18 cellular contexts compared by ENCODE assay signal in genomic region chr4:182201871-182202270, GRCh38. TPM values are rescaled to one million over a fixed set of nuclear protein-coding genes. Genes with fewer than 3 reads are reported as not detected.
A peak's percentile ranks its signal among the peaks of the same experiment; 100 is the strongest.
DNase-seq lines count a peak whose midpoint lies in the region; ATAC-seq, FAIRE-seq and TF ChIP-seq lines count a peak whose summit lies in the region.
"Had no signal": no experiment of that assay in that cellular context is flagged by ENCODE, and none has a peak within 500 bp of the region (broad histone marks: within the 10 kb centered on the region; RNA-seq: fewer than 3 reads in every experiment).

No MANE protein-coding gene starts in this region.

- H4K5ac ChIP-seq in IMR-90 (ENCODE audit: low read depth, low read length): no peak overlapping the region

- peak; percentile 52 for DNase-seq in IMR-90
- DNase-seq in astrocyte (ENCODE audit: low read depth): peak; percentile 51
- peak; percentile 51 to 59 for DNase-seq in fibroblast of lung (ENCODE audit: low read depth in 2 of 2)
- DNase-seq in thyroid gland: peak; percentile 20 to 51
- DNase-seq in stimulated activated naive CD8-positive, alpha-beta T cell treated with anti-CD3 and anti-CD28 coated beads, Interleukin-15, amount 100 ng/mL, for 72 hours: no peak
- no peak for DNase-seq in iPS-NIHi7 (ENCODE audit: extremely low spot score)
- DNase-seq in HCEC 1CT: no peak
- DNase-seq: CD8-positive, alpha-beta T cell; DMS 273 treated with DMSO at 0.1 percent for 48 hours; DMS53; GDM1; GM23248 had no signal

- peaks cover 2 to 4% of the 10 kb centered on the region in 2 experiments; a peak in 1 of 4 replicates for H3K79me1 ChIP-seq in IMR-90 (ENCODE audit: low read depth in 1 of 2, low read length in 2 of 2)

- H2AFZ ChIP-seq in IMR-90 (replicated peaks; ENCODE audit: low read length, poor library complexity): no peak overlapping the region
- H2AFZ ChIP-seq in astrocyte (ENCODE audit: low read depth, low read length): no peak overlapping the region
- no peak overlapping the region for H2AFZ ChIP-seq in fibroblast of lung (ENCODE audit: low read length)
- H2AFZ ChIP-seq: GM23248 had no signal

- H3K9me1 ChIP-seq in IMR-90 (ENCODE audit: insufficient read depth, low read length): 0 out of 2 replicates have a peak, but pooled peaks cover 3% of the 10 kb centered on the region

- dilution Hi-C loops in IMR-90 (cut with HindIII; ENCODE audit: low sequenced_read_pairs, unreplicated experiment): no loop called here

- WGBS in IMR-90 (ENCODE audit: extremely low coverage in 2 of 2, insufficient read length in 1 of 2), 2 experiments: no CpG with 5 or more reads among the region's 3 CpGs
- 27 to 29% methylated on average over 3 of the region's 3 CpGs for WGBS in thyroid gland, 2 donors

- no peak overlapping the region for H2AK9ac ChIP-seq in IMR-90 (replicated peaks; ENCODE audit: low read depth, low read length, poor library complexity)

- H3K9me3 ChIP-seq in IMR-90 (ENCODE audit: control insufficient read depth, insufficient read depth, low read length) (no peaks in the 10 kb centered on the region), astrocyte (ENCODE audit: insufficient read depth, low read depth, low read length) (no peaks in the 10 kb centered on the region), fibroblast of lung (ENCODE audit: control insufficient read depth, insufficient read depth, low read depth, low read length) (no peaks in the 10 kb centered on the region), thyroid gland (no peaks in the 10 kb centered on the region)
- H3K9me3 ChIP-seq: HAP-1 had no signal

- H3K18ac ChIP-seq in IMR-90 (ENCODE audit: low read depth, low read length): no peak overlapping the region

- H3K56ac ChIP-seq in IMR-90 (ENCODE audit: extremely low read depth, insufficient read depth, low read length): no peak overlapping the region

- H3K4me1 ChIP-seq in IMR-90 (ENCODE audit: control insufficient read depth, insufficient read depth, low read length) (peaks cover 4% of the 10 kb centered on the region; the same call in 1 of the 2 replicates), astrocyte (ENCODE audit: insufficient read depth, low read length) (peaks cover 9% of the 10 kb centered on the region), fibroblast of lung (ENCODE audit: control insufficient read depth, extremely low read depth, insufficient read depth, low read length) (no peaks in the 10 kb centered on the region), thyroid gland (peaks cover 0 to 6% of the 10 kb centered on the region in 2 donors)

- H3K14ac ChIP-seq in IMR-90 (replicated peaks; ENCODE audit: low read depth, low read length): no peak overlapping the region

- in situ Hi-C loops in IMR-90 (cut with MboI; ENCODE audit: low sequenced_read_pairs): no loop called here

- H3K4ac ChIP-seq in IMR-90 (ENCODE audit: low read depth, low read length): no peak overlapping the region

- peaks cover 71% of the 10 kb centered on the region for H3K79me2 ChIP-seq in astrocyte (ENCODE audit: insufficient read depth, low read length)
- no peaks in the 10 kb centered on the region for H3K79me2 ChIP-seq in fibroblast of lung (ENCODE audit: control insufficient read depth, insufficient read depth, low read length)

- H2BK15ac ChIP-seq in IMR-90 (ENCODE audit: low read depth, low read length): no peak overlapping the region

- TF ChIP-seq CTCF in IMR-90 (conservative IDR thresholded peaks at IDR 0.05; ENCODE audit: low read depth, low read length) (no peak), astrocyte (IDR thresholded peaks at IDR 0.05; ENCODE audit: insufficient read depth, low read depth, low read length) (no peak), fibroblast of lung (conservative IDR thresholded peaks at IDR 0.05 in 1 of 2, IDR thresholded peaks at IDR 0.05 in 1 of 2; ENCODE audit: low read depth in 1 of 2, low read length in 2 of 2) (no peak), thyroid gland (IDR thresholded peaks at IDR 0.05) (no peak)

- peak; percentile 40 for ATAC-seq in IMR-90 (ENCODE audit: low read depth)
- no peak for ATAC-seq in stimulated activated naive CD8-positive, alpha-beta T cell treated with anti-CD3 and anti-CD28 coated beads, Interleukin-15, amount 100 ng/mL, for 72 hours
- ATAC-seq: CD8-positive, alpha-beta T cell had no signal

- H3K27ac ChIP-seq in IMR-90 (ENCODE audit: insufficient read depth, low read length) (no peak overlapping the region), astrocyte (ENCODE audit: low read depth, low read length) (no peak overlapping the region), fibroblast of lung (ENCODE audit: insufficient read depth, low read length) (no peak overlapping the region), thyroid gland (no peak overlapping the region)
- H3K27ac ChIP-seq: BLaER1, GM23248 had no signal

- no peak for FAIRE-seq in astrocyte (lab: Jason Lieb, UNC)
- FAIRE-seq: A204.1, GM12892, GM18507 had no signal

- POLR2A ChIA-PET in IMR-90 (lab: Charles Lee; ENCODE audit: unreplicated experiment): no interaction called here

- no peak for TF ChIP-seq RAD21 in IMR-90 (IDR thresholded peaks at IDR 0.05; ENCODE audit: low read length)

- TF ChIP-seq POLR2A in IMR-90 (IDR thresholded peaks at IDR 0.05; ENCODE audit: low read depth, low read length): no peak
- no peak for TF ChIP-seq POLR2A in thyroid gland (IDR thresholded peaks at IDR 0.05)

- no peak overlapping the region for H2AK5ac ChIP-seq in IMR-90 (ENCODE audit: low read depth, low read length)

- no peak overlapping the region for H2BK5ac ChIP-seq in IMR-90 (ENCODE audit: low read depth, low read length, poor library complexity, severe bottlenecking)

- H3K36me3 ChIP-seq in IMR-90 (ENCODE audit: control insufficient read depth, insufficient read depth, low read length) (no peaks in the 10 kb centered on the region), astrocyte (ENCODE audit: insufficient read depth, low read length) (no peaks in the 10 kb centered on the region), fibroblast of lung (ENCODE audit: control insufficient read depth, insufficient read depth, low read length) (no peaks in the 10 kb centered on the region), thyroid gland (no peaks in the 10 kb centered on the region)
- H3K36me3 ChIP-seq: BLaER1, HAP-1 had no signal

- peak overlapping the region; percentile 59 for H3K27ac Mint-ChIP-seq in astrocyte (ENCODE audit: unreplicated experiment)
- no peak overlapping the region for H3K27ac Mint-ChIP-seq in stimulated activated naive CD8-positive, alpha-beta T cell treated with anti-CD3 and anti-CD28 coated beads, Interleukin-15, amount 100 ng/mL, for 72 hours
- H3K27ac Mint-ChIP-seq: CD14-positive monocyte; CD8-positive, alpha-beta T cell had no signal

- H4K8ac ChIP-seq in IMR-90 (ENCODE audit: low read depth in 2 of 2, low read length in 2 of 2): no peak overlapping the region

- no peak overlapping the region for H2BK20ac ChIP-seq in IMR-90 (ENCODE audit: low read depth, low read length)

- H2BK120ac ChIP-seq in IMR-90 (ENCODE audit: low read depth, low read length): no peak overlapping the region

- no peak overlapping the region for H3K4me3 Mint-ChIP-seq in astrocyte (ENCODE audit: unreplicated experiment)
- no peak overlapping the region for H3K4me3 Mint-ChIP-seq in stimulated activated naive CD8-positive, alpha-beta T cell treated with anti-CD3 and anti-CD28 coated beads, Interleukin-15, amount 100 ng/mL, for 72 hours
- H3K4me3 Mint-ChIP-seq: CD14-positive monocyte; CD8-positive, alpha-beta T cell had no signal

- H3K27me3 Mint-ChIP-seq in astrocyte (ENCODE audit: low read depth, unreplicated experiment): no peaks in the 10 kb centered on the region
- no peaks in the 10 kb centered on the region for H3K27me3 Mint-ChIP-seq in stimulated activated naive CD8-positive, alpha-beta T cell treated with anti-CD3 and anti-CD28 coated beads, Interleukin-15, amount 100 ng/mL, for 72 hours

- CTCF ChIA-PET in IMR-90 (lab: Yijun Ruan, JAX): interaction anchor here (0.7 kb wide), 1 partner anchor 254 kb away, joined by 3 read pairs; no protein-coding TSS in a partner anchor

- no TSS peak for BruUV-seq in IMR-90 (replicated peaks; lab: Mats Ljungman, UMichigan)

- H3K9me3 Mint-ChIP-seq in astrocyte (ENCODE audit: unreplicated experiment): no peaks in the 10 kb centered on the region
- no peaks in the 10 kb centered on the region for H3K9me3 Mint-ChIP-seq in stimulated activated naive CD8-positive, alpha-beta T cell treated with anti-CD3 and anti-CD28 coated beads, Interleukin-15, amount 100 ng/mL, for 72 hours

- no peak overlapping the region for H3K9ac ChIP-seq in IMR-90 (ENCODE audit: low read depth, low read length)
- no peak overlapping the region for H3K9ac ChIP-seq in astrocyte (ENCODE audit: low read length)
- H3K9ac ChIP-seq in fibroblast of lung (ENCODE audit: insufficient read depth, low read length): no peak overlapping the region
- H3K9ac ChIP-seq: BLaER1, GM23248 had no signal

- intact Hi-C loops in IMR-90 (cut with micrococcal nuclease) (no loop called here), thyroid gland (cut with DNase I) (no loop called here)

- no peak overlapping the region for H3K23ac ChIP-seq in IMR-90 (ENCODE audit: low read depth, low read length)

- H3K4me3 ChIP-seq in IMR-90 (ENCODE audit: insufficient read depth, low read depth, low read length) (no peak overlapping the region), astrocyte (ENCODE audit: insufficient read depth, low read depth, low read length) (no peak overlapping the region), fibroblast of lung (replicated peaks in 1 of 4; ENCODE audit: control extremely low read depth in 1 of 4, insufficient read depth in 1 of 4, low read depth in 3 of 4, low read length in 4 of 4) (no peak overlapping the region), thyroid gland (replicated peaks in 1 of 3) (no peak overlapping the region)
- H3K4me3 ChIP-seq: BLaER1, GM23248, HAP-1 had no signal

- H4K20me1 ChIP-seq in IMR-90 (ENCODE audit: insufficient read depth, low read length): no peaks in the 10 kb centered on the region
- H4K20me1 ChIP-seq in astrocyte (ENCODE audit: insufficient read depth, low read length): no peaks in the 10 kb centered on the region
- H4K20me1 ChIP-seq in fibroblast of lung (ENCODE audit: control insufficient read depth, extremely low read depth, insufficient read depth, low read length): no peaks in the 10 kb centered on the region
- H4K20me1 ChIP-seq: BLaER1 had no signal

- H3K27me3 ChIP-seq in IMR-90 (ENCODE audit: control insufficient read depth, insufficient read depth, low read length) (no peaks in the 10 kb centered on the region), astrocyte (ENCODE audit: insufficient read depth, low read length) (no peaks in the 10 kb centered on the region), fibroblast of lung (ENCODE audit: control insufficient read depth, insufficient read depth, low read length) (no peaks in the 10 kb centered on the region), thyroid gland (no peaks in the 10 kb centered on the region)
- H3K27me3 ChIP-seq: BLaER1 had no signal

- peaks cover 14% of the 10 kb centered on the region for H3K36me3 Mint-ChIP-seq in astrocyte (ENCODE audit: low read depth, unreplicated experiment)
- H3K36me3 Mint-ChIP-seq: CD14-positive monocyte; CD8-positive, alpha-beta T cell had no signal

- no peak overlapping the region for H4K91ac ChIP-seq in IMR-90 (ENCODE audit: insufficient read depth, low read depth, low read length)

- H3K4me2 ChIP-seq in IMR-90 (ENCODE audit: low read depth, low read length) (no peak overlapping the region), astrocyte (ENCODE audit: low read length) (no peak overlapping the region), fibroblast of lung (ENCODE audit: extremely low read depth, insufficient read depth, low read length) (no peak overlapping the region)
- H3K4me2 ChIP-seq: BLaER1 had no signal

- peaks cover 30% of the 10 kb centered on the region for H3K4me1 Mint-ChIP-seq in astrocyte (ENCODE audit: low read depth, unreplicated experiment)
- H3K4me1 Mint-ChIP-seq in stimulated activated naive CD8-positive, alpha-beta T cell treated with anti-CD3 and anti-CD28 coated beads, Interleukin-15, amount 100 ng/mL, for 72 hours: no peaks in the 10 kb centered on the region
- H3K4me1 Mint-ChIP-seq: CD14-positive monocyte had no signal

RNA-seq across cellular contexts. Expression of gene TENM3, which starts 41.3 kb away (rescaled TPM):
- total RNA-seq in IMR-90 (2012; rRNA removed) (127 and 173 TPM in 2 replicates), astrocyte (127 TPM in 2 replicates), fibroblast of lung (3.6 and 7.4 TPM in 2 replicates), thyroid gland (10 to 100 TPM; 41.8 to 82.2 (median 68.1) TPM)
- polyA plus RNA-seq in IMR-90 (2012; rRNA removed) (29.9 and 31.3 TPM in 2 replicates), fibroblast of lung (2.7 and 5.7 TPM in 2 replicates)
- polyA plus RNA-seq in IMR-90 (2012; cell fraction: cytosol; rRNA removed): 17.3 and 27.4 TPM in 2 replicates
- polyA plus RNA-seq in IMR-90 (2012; cell fraction: nucleus; rRNA removed; ENCODE audit: low replicate concordance): 22.0 and 26.1 TPM in 2 replicates
- polyA plus RNA-seq in fibroblast of lung (2012): 2.4 and 4.0 TPM in 2 replicates
- 8.2 and 10.2 TPM in 2 replicates for polyA minus RNA-seq in fibroblast of lung (ENCODE audit: low replicate concordance)
- total RNA-seq: CD8-positive, alpha-beta T cell had no signal
- polyA plus RNA-seq: CD14-positive monocyte had no signal

Comparison
In these comparisons a context has a peak if more than half of its experiments do, and no peak if none do; other contexts are left out.
1. DNase-seq: peak in IMR-90 (single experiment), astrocyte (single experiment), fibroblast of lung (2 of 2) and thyroid gland (2 of 2); none in stimulated activated naive CD8-positive, alpha-beta T cell treated with anti-CD3 and anti-CD28 coated beads, Interleukin-15, amount 100 ng/mL, for 72 hours (0 of 2), iPS-NIHi7 (single experiment) and HCEC 1CT (single experiment).